ENCODE assay signal across 35 cellular contexts in the genomic region with DNA sequence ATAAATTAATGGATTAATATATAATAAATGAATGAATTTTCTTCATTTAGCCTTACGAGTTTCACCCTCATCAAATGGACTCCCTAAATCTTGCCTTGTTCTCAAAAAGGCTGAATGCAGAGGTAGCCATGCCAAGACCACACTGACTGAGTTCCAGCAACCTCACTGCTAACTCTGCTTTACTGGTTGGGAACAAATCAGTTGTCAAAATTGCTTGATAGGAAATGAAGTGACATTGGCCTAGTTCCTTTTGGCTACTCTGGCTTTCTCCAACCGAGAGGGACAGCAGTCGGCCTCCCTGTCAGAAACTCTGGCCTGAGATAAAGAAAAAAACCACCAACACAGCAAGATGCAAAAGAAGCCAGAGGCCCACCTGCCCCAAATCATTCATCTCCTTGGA.
DNase-seq lines count a peak whose midpoint lies in the region; ATAC-seq and TF ChIP-seq lines count a peak whose summit lies in the region.
"Had no signal": no experiment of that assay in that cellular context is flagged by ENCODE, and none has a peak within 500 bp of the region (broad histone marks: within the 10 kb centered on the region; RNA-seq: fewer than 3 reads in every experiment).

No MANE protein-coding gene starts in this region.

- intact Hi-C loops in Right ventricle myocardium superior (cut with DNase I) = no loop called here
- intact Hi-C loops in left ventricle myocardium superior (cut with micrococcal nuclease) = no loop called here
- intact Hi-C loops in Right ventricle myocardium inferior (cut with DNase I) = no loop called here

- H3K36me3 Mint-ChIP-seq in GM23338 (ENCODE audit: low read depth) (no peaks in the 10 kb centered on the region), osteocyte (ENCODE audit: unreplicated experiment) (no peaks in the 10 kb centered on the region)
- H3K36me3 Mint-ChIP-seq: CD14-positive monocyte; CD4-positive, alpha-beta memory T cell; CD4-positive, CD25-positive, alpha-beta regulatory T cell; CD8-positive, alpha-beta memory T cell; CD8-positive, alpha-beta T cell had no signal

- DNase-seq in Right ventricle myocardium superior = no peak
- DNase-seq in right atrium auricular region (ENCODE audit: low spot score) = no peak
- DNase-seq in left ventricle myocardium superior = no peak
- no peak for DNase-seq in Right ventricle myocardium inferior (ENCODE audit: missing footprints)
- DNase-seq in GM23338 (ENCODE audit: low spot score) = no peak
- DNase-seq in osteocyte (ENCODE audit: extremely low spot score, unreplicated experiment) = peak; percentile 23
- DNase-seq in KG1 (lab: John Stamatoyannopoulos, UW) = no peak
- DNase-seq in stimulated activated CD4-positive, alpha-beta T cell treated with anti-CD3 and anti-CD28 coated beads, Interleukin-2, amount 100 ng/mL, for 48 hours = no peak
- DNase-seq: 8988T; ACHN; AML-193; BE2C; C1 segment of cervical spinal cord; Caco-2; Calu3; CD4-positive, alpha-beta memory T cell; CD4-positive, alpha-beta T cell; CD4-positive, CD25-positive, alpha-beta regulatory T cell; CD8-positive, alpha-beta memory T cell; CD8-positive, alpha-beta T cell; COR-L47; DMS 273 treated with DMSO at 0.1 percent for 48 hours; DMS153; DMS53; DMS79; DMS79 treated with DMSO at 0.1 percent for 48 hours; DND-41; EL had no signal

- H4K20me1 ChIP-seq in GM23338 (replicated peaks; ENCODE audit: insufficient read depth) = no peaks in the 10 kb centered on the region
- H4K20me1 ChIP-seq: BLaER1; BLaER1 treated with 17β-estradiol and CSF1 and Interleukin-3, amounts not matched to agents 10 nM and 100 nM had no signal

- H3K79me2 ChIP-seq in GM23338 (replicated peaks; ENCODE audit: insufficient read depth) = no peaks in the 10 kb centered on the region

- ATAC-seq in Right ventricle myocardium superior (ENCODE audit: poor library complexity) = peak; percentile 58
- ATAC-seq in left ventricle myocardium superior = peak; percentile 47
- no peak for ATAC-seq in Right ventricle myocardium inferior
- no peak for ATAC-seq in GM23338
- ATAC-seq: A549; CD8-positive, alpha-beta T cell had no signal

- H3K27ac Mint-ChIP-seq in GM23338 (no peak overlapping the region), osteocyte (ENCODE audit: unreplicated experiment) (no peak overlapping the region)
- H3K27ac Mint-ChIP-seq: B cell; CD14-positive monocyte; CD4-positive, alpha-beta memory T cell; CD4-positive, alpha-beta T cell; CD4-positive, CD25-positive, alpha-beta regulatory T cell; CD8-positive, alpha-beta memory T cell; CD8-positive, alpha-beta T cell had no signal

- H3K9me3 Mint-ChIP-seq in GM23338 (no peaks in the 10 kb centered on the region), osteocyte (ENCODE audit: unreplicated experiment) (no peaks in the 10 kb centered on the region)
- H3K9me3 Mint-ChIP-seq: CD4-positive, alpha-beta T cell; CD4-positive, CD25-positive, alpha-beta regulatory T cell; CD8-positive, alpha-beta memory T cell; CD8-positive, alpha-beta T cell had no signal

- H3K27me3 ChIP-seq in right atrium auricular region = no peaks in the 10 kb centered on the region
- no peaks in the 10 kb centered on the region for H3K27me3 ChIP-seq in GM23338 (ENCODE audit: insufficient read depth)
- H3K27me3 ChIP-seq: BE2C; BLaER1; BLaER1 treated with 17β-estradiol and CSF1 and Interleukin-3, amounts not matched to agents 10 nM and 100 nM had no signal

- H3K36me3 ChIP-seq in right atrium auricular region (no peaks in the 10 kb centered on the region), GM23338 (ENCODE audit: insufficient read depth) (no peaks in the 10 kb centered on the region)
- H3K36me3 ChIP-seq: BE2C; BLaER1; BLaER1 treated with 17β-estradiol and CSF1 and Interleukin-3, amounts not matched to agents 10 nM and 100 nM had no signal

- H3K4me3 ChIP-seq in right atrium auricular region (no peak overlapping the region), GM23338 (no peak overlapping the region)
- H3K4me3 ChIP-seq: A549; BLaER1; BLaER1 treated with 17β-estradiol and CSF1 and Interleukin-3, amounts not matched to agents 10 nM and 100 nM had no signal

- H3K4me1 ChIP-seq in right atrium auricular region = peaks cover 0 to 8% of the 10 kb centered on the region in 2 donors
- no peaks in the 10 kb centered on the region for H3K4me1 ChIP-seq in GM23338 (ENCODE audit: insufficient read depth)
- H3K4me1 ChIP-seq: A549, BE2C, Caco-2 had no signal

- H3K9me3 ChIP-seq in right atrium auricular region = no peaks in the 10 kb centered on the region
- H3K9me3 ChIP-seq: BE2C, Caco-2 had no signal

- H3K9me2 ChIP-seq in GM23338 (ENCODE audit: insufficient read depth) = 0 out of 2 replicates have a peak, but pooled peaks cover 3% of the 10 kb centered on the region

- H3K4me3 Mint-ChIP-seq in GM23338 (no peak overlapping the region), osteocyte (ENCODE audit: unreplicated experiment) (no peak overlapping the region)
- H3K4me3 Mint-ChIP-seq: B cell; CD14-positive monocyte; CD4-positive, alpha-beta memory T cell; CD4-positive, alpha-beta T cell; CD4-positive, CD25-positive, alpha-beta regulatory T cell; CD8-positive, alpha-beta memory T cell; CD8-positive, alpha-beta T cell had no signal

- H3F3A ChIP-seq in GM23338 (replicated peaks; ENCODE audit: low read depth) = no peaks in the 10 kb centered on the region

- H3K4me1 Mint-ChIP-seq in GM23338 (no peaks in the 10 kb centered on the region), osteocyte (ENCODE audit: unreplicated experiment) (peaks cover 17% of the 10 kb centered on the region)
- H3K4me1 Mint-ChIP-seq: B cell; CD14-positive monocyte; CD4-positive, alpha-beta memory T cell; CD4-positive, CD25-positive, alpha-beta regulatory T cell; CD8-positive, alpha-beta memory T cell had no signal

- H3K4me2 ChIP-seq in GM23338 = no peak overlapping the region
- H3K4me2 ChIP-seq: A549; BLaER1; BLaER1 treated with 17β-estradiol and CSF1 and Interleukin-3, amounts not matched to agents 10 nM and 100 nM had no signal

- TF ChIP-seq CTCF in right atrium auricular region (IDR thresholded peaks at IDR 0.05) = no peak
- no peak for TF ChIP-seq CTCF in GM23338 (conservative IDR thresholded peaks at IDR 0.05; ENCODE audit: low read depth in 2 of 2)
- no peak for TF ChIP-seq CTCF in osteocyte (IDR thresholded peaks at IDR 0.05)

- H3K27ac ChIP-seq in right atrium auricular region (no peak overlapping the region), GM23338 (ENCODE audit: low read depth) (no peak overlapping the region)
- H3K27ac ChIP-seq: 22Rv1; A549; BLaER1; BLaER1 treated with 17β-estradiol and CSF1 and Interleukin-3, amounts not matched to agents 10 nM and 100 nM; C4-2B had no signal

- H3K27me3 Mint-ChIP-seq in GM23338 (ENCODE audit: insufficient read depth, low read depth, poor library complexity) (no peaks in the 10 kb centered on the region), osteocyte (ENCODE audit: unreplicated experiment) (no peaks in the 10 kb centered on the region)

- 0 out of 2 replicates have a peak overlapping the region, but pooled peaks have one; percentile 76 for H2AFZ ChIP-seq in GM23338

TF ChIP-seq in GM23338, 12 proteins besides CTCF, POLR2A, EP300 and RAD21 (continues in another document):
- TF ChIP-seq STAT1 (IDR thresholded peaks at IDR 0.05; ENCODE audit: unreplicated experiment) (no peak), CREB1 (CRISPR knock-in tag; IDR thresholded peaks at IDR 0.05; ENCODE audit: low read depth) (no peak), EZH2 (IDR thresholded peaks at IDR 0.05; ENCODE audit: low read depth, unreplicated experiment) (no peak), EZH2phosphoT487 (IDR thresholded peaks at IDR 0.05; ENCODE audit: unreplicated experiment) (no peak), ZNF114 (CRISPR knock-in tag; IDR thresholded peaks at IDR 0.05) (no peak)

Comparison
In these comparisons a context has a peak if more than half of its experiments do, and no peak if none do; other contexts are left out.
1. ATAC-seq: peak in Right ventricle myocardium superior (single experiment) and left ventricle myocardium superior (single experiment); none in Right ventricle myocardium inferior (single experiment) and GM23338 (single experiment).